In the genomic region with DNA sequence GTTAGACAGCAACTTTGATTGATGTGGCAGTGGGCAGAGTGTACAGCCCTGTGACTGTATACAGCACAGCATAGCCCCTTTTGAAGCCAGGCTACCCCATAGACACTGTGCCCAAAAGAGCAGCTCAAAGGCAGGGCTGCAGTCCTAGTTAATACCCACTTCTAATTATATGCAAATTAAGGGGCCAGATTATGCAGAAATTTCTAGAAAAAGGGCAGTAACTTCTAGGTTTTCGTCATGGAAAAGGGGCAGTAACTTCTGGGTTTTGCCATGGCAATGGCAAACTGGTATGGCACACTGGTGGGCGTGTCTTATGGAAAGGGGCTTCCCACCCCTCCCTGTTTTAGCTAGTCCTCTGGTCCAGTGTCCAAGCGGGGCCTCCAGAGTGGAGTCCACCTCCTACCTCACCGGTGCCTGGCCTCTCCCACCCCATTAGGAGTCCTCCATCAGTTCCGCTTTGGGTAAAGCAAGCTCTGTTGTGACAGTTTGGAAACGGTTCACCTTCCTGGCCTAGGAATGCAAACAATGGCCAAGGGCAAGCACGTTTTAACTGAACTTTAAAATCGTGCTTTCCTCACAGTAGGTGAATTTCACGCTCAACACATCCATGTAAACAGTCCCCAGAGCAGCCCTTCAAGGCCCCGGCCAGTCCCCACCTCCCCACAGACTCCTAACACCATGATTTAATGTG, we compare ENCODE assay signal across 15 cellular contexts. TPM values are rescaled to one million over a fixed set of nuclear protein-coding genes. Genes with fewer than 3 reads are reported as not detected.
A peak's percentile ranks its signal among the peaks of the same experiment; 100 is the strongest.
DNase-seq lines count a peak whose midpoint lies in the region; TF ChIP-seq lines count a peak whose summit lies in the region.
"Had no signal": no experiment of that assay in that cellular context is flagged by ENCODE, and none has a peak within 500 bp of the region (broad histone marks: within the 10 kb centered on the region; RNA-seq: fewer than 3 reads in every experiment).

No MANE protein-coding gene starts in this region.

- TF ChIP-seq CTCF in PC-9 (conservative IDR thresholded peaks at IDR 0.05) (no peak), hepatocyte (IDR thresholded peaks at IDR 0.05; ENCODE audit: poor library complexity) (no peak)

- no peak overlapping the region for H3K4ac ChIP-seq in trophoblast cell (ENCODE audit: low read depth, low read length)

- H2BK5ac ChIP-seq in trophoblast cell (ENCODE audit: low read depth, low read length, poor library complexity), result no peak overlapping the region

- H3K9me3 ChIP-seq in PC-9 (ENCODE audit: insufficient read depth, low read depth) (no peaks in the 10 kb centered on the region), hepatocyte (ENCODE audit: low read depth) (no peaks in the 10 kb centered on the region), trophoblast cell (ENCODE audit: insufficient read depth, low read depth, low read length) (peaks cover 6% of the 10 kb centered on the region)
- H3K9me3 ChIP-seq: SJSA1 had no signal

- no peaks in the 10 kb centered on the region for H3K9me2 ChIP-seq in PC-9 (ENCODE audit: insufficient read depth)
- no peaks in the 10 kb centered on the region for H3K9me2 ChIP-seq in hepatocyte (replicated peaks; ENCODE audit: insufficient read depth)

- H3K4me2 ChIP-seq in PC-9, result peak overlapping the region; percentile 40; the same call in 1 of the 2 replicates
- H3K4me2 ChIP-seq in hepatocyte, result peak overlapping the region; percentile 87
- H3K4me2 ChIP-seq in trophoblast cell (ENCODE audit: low read length), result peak overlapping the region; percentile 61

- H2BK12ac ChIP-seq in trophoblast cell (ENCODE audit: low read length), result no peak overlapping the region

- H3K9ac ChIP-seq in trophoblast cell (ENCODE audit: low read length), result no peak overlapping the region

- H3K27me3 ChIP-seq in PC-9 (ENCODE audit: insufficient read depth, low read depth) (peaks cover 19% of the 10 kb centered on the region), hepatocyte (no peaks in the 10 kb centered on the region), trophoblast cell (ENCODE audit: insufficient read depth, low read length) (peaks cover 5% of the 10 kb centered on the region)
- H3K27me3 ChIP-seq: SJSA1 had no signal

- no peak overlapping the region for H3K18ac ChIP-seq in trophoblast cell (ENCODE audit: low read length)

- H3K36me3 ChIP-seq in PC-9 (ENCODE audit: low read depth) (no peaks in the 10 kb centered on the region), hepatocyte (replicated peaks; ENCODE audit: insufficient read depth, low read depth) (no peaks in the 10 kb centered on the region), trophoblast cell (ENCODE audit: control insufficient read depth in 1 of 2, insufficient read depth in 2 of 2, low read length in 2 of 2) (no peaks in the 10 kb centered on the region)
- H3K36me3 ChIP-seq: SJSA1 had no signal

- no peak overlapping the region for H2BK120ac ChIP-seq in trophoblast cell (ENCODE audit: insufficient read depth, low read length, poor library complexity)

- no peak overlapping the region for H4K91ac ChIP-seq in trophoblast cell (ENCODE audit: low read depth, low read length)

- no peak overlapping the region for H2AK5ac ChIP-seq in trophoblast cell (ENCODE audit: low read length)

- no peak overlapping the region for H3K27ac ChIP-seq in PC-9
- no peak overlapping the region for H3K27ac ChIP-seq in hepatocyte
- H3K27ac ChIP-seq in trophoblast cell (ENCODE audit: low read depth, low read length), result no peak overlapping the region
- H3K27ac ChIP-seq: SJSA1 had no signal

- intact Hi-C loops in PC-9 (cut with micrococcal nuclease; ENCODE audit: unreplicated experiment), result no loop called here

- H3K4me3 ChIP-seq in PC-9, result no peak overlapping the region
- no peak overlapping the region for H3K4me3 ChIP-seq in hepatocyte
- H3K4me3 ChIP-seq in trophoblast cell (ENCODE audit: low read depth, low read length), result no peak overlapping the region
- H3K4me3 ChIP-seq: SJSA1 had no signal

- H3K79me2 ChIP-seq in PC-9 (ENCODE audit: low read depth) (no peaks in the 10 kb centered on the region), hepatocyte (no peaks in the 10 kb centered on the region), trophoblast cell (ENCODE audit: control insufficient read depth, insufficient read depth, low read length, poor library complexity) (no peaks in the 10 kb centered on the region)

- CTCF ChIA-PET in PC-9 (lab: Charles Lee), result no interaction called here

- BruUV-seq in PC-9 (replicated peaks; lab: Mats Ljungman, UMichigan), result no TSS peak

- no peaks in the 10 kb centered on the region for H3K4me1 ChIP-seq in PC-9 (replicated peaks; ENCODE audit: insufficient read depth)
- peaks cover 8% of the 10 kb centered on the region for H3K4me1 ChIP-seq in hepatocyte (ENCODE audit: insufficient read depth)
- H3K4me1 ChIP-seq in trophoblast cell (ENCODE audit: control insufficient read depth in 1 of 2, insufficient read depth in 2 of 2, low read length in 2 of 2), result peaks cover 4% of the 10 kb centered on the region in 2 experiments
- H3K4me1 ChIP-seq: SJSA1 had no signal

- peak; percentile 39 for DNase-seq in NCI-H748 (lab: John Stamatoyannopoulos, UW; ENCODE audit: unreplicated experiment)
- no peak for DNase-seq in NCI-H748 treated with DMSO at 0.1 percent for 48 hours (lab: John Stamatoyannopoulos, UW)
- DNase-seq in PC-9, result no peak
- no peak for DNase-seq in hepatocyte (ENCODE audit: low spot score)
- DNase-seq in trophoblast cell, result no peak
- DNase-seq in NCI-H510A (lab: John Stamatoyannopoulos, UW), result no peak
- DNase-seq in SKM-1 (lab: John Stamatoyannopoulos, UW; ENCODE audit: unreplicated experiment), result no peak
- no peak for DNase-seq in islet precursor cell
- DNase-seq: activated CD4-positive, alpha-beta T cell treated with anti-CD3 and anti-CD28 coated beads for 1 hour; activated effector memory CD4-positive, alpha-beta T cell treated with Interleukin-2 at 50 U/mL for 16 hours; central memory CD4-positive, alpha-beta T cell; erythroblast; IMR-90; NCI-H1694 treated with DMSO at 0.1 percent for 48 hours had no signal

- peak overlapping the region; percentile 34 for H4K8ac ChIP-seq in trophoblast cell (ENCODE audit: low read depth, low read length)

- H3K79me1 ChIP-seq in trophoblast cell (ENCODE audit: low read length), result no peaks in the 10 kb centered on the region

- H3F3A ChIP-seq in PC-9 (ENCODE audit: insufficient read depth, low read depth), result no peaks in the 10 kb centered on the region; the same call in 1 of the 2 replicates

- no peak overlapping the region for H3K23ac ChIP-seq in trophoblast cell (ENCODE audit: low read length)

- H4K20me1 ChIP-seq in PC-9 (ENCODE audit: insufficient read depth) (no peaks in the 10 kb centered on the region), hepatocyte (ENCODE audit: insufficient read depth, poor library complexity, severe bottlenecking) (no peaks in the 10 kb centered on the region)

- WGBS in hepatocyte (ENCODE audit: low lambda C conversion rate, missing lambda C conversion rate), result 55% methylated on average over 10 of the region's 10 CpGs
- WGBS in trophoblast cell (ENCODE audit: extremely low coverage, insufficient coverage, insufficient read length), result no CpG with 5 or more reads among the region's 10 CpGs

- H2AFZ ChIP-seq in PC-9, result no peak overlapping the region
- H2AFZ ChIP-seq in hepatocyte, result no peak overlapping the region
- H2AFZ ChIP-seq in trophoblast cell (ENCODE audit: insufficient read depth, low read length, poor library complexity), result no peak overlapping the region

- no peak overlapping the region for H3K14ac ChIP-seq in trophoblast cell (ENCODE audit: low read length)

- POLR2A ChIA-PET in PC-9 (lab: Charles Lee; ENCODE audit: unreplicated experiment), result no interaction called here

- H4K12ac ChIP-seq in trophoblast cell (ENCODE audit: low read depth, low read length), result no peak overlapping the region

RNA-seq across cellular contexts. Expression of a gene that starts 5.6 kb away (rescaled TPM):
- 7.1 and 11.1 TPM in 2 replicates for total RNA-seq in PC-9 (2021)
- total RNA-seq in hepatocyte, result 1.5 and 6.8 TPM in 2 replicates
- 6.5 and 11.4 TPM in 2 replicates for polyA plus RNA-seq in hepatocyte
- polyA plus RNA-seq in trophoblast cell (2013), result 1.8 and 2.2 TPM in 2 replicates

RNA-seq across cellular contexts. Expression of a gene that starts 10.0 kb away (rescaled TPM):
- total RNA-seq in PC-9 (2021) (32.6 and 36.5 TPM in 2 replicates), hepatocyte (16.6 and 19.4 TPM in 2 replicates)
- 17.2 and 18.0 TPM in 2 replicates for polyA plus RNA-seq in hepatocyte
- 22.5 and 23.3 TPM in 2 replicates for polyA plus RNA-seq in trophoblast cell (2013)

RNA-seq across cellular contexts. Expression of a gene that starts 32.0 kb away (rescaled TPM):
- total RNA-seq in PC-9 (2021), result 28.7 and 32.7 TPM in 2 replicates
- total RNA-seq in hepatocyte, result 31.5 and 37.8 TPM in 2 replicates
- 49.2 and 50.4 TPM in 2 replicates for polyA plus RNA-seq in hepatocyte
- polyA plus RNA-seq in trophoblast cell (2013), result 7.8 and 8.7 TPM in 2 replicates

RNA-seq across cellular contexts. Expression of a gene that starts 51.1 kb away (rescaled TPM):
- 6.1 and 13.1 TPM in 2 replicates for total RNA-seq in PC-9 (2021)
- total RNA-seq in hepatocyte, result 5.7 and 7.3 TPM in 2 replicates
- polyA plus RNA-seq in hepatocyte, result 10.6 and 14.8 TPM in 2 replicates
- polyA plus RNA-seq in trophoblast cell (2013), result 4.5 and 4.7 TPM in 2 replicates

RNA-seq across cellular contexts. Expression of a gene that starts 51.6 kb away (rescaled TPM):
- total RNA-seq in PC-9 (2021) (3.1 and 4.8 TPM in 2 replicates), hepatocyte (0.10 and 0.48 TPM in 2 replicates)
- 1.6 and 2.5 TPM in 2 replicates for polyA plus RNA-seq in hepatocyte
- polyA plus RNA-seq in trophoblast cell (2013), result 0.18 and 0.79 TPM in 2 replicates
